8 cellular contexts compared by ENCODE assay signal in genomic region chr2:74833418-74834233, GRCh38. TPM values are rescaled to one million over a fixed set of nuclear protein-coding genes. Genes with fewer than 3 reads are reported as not detected.
DNase-seq lines count a peak whose midpoint lies in the region; ATAC-seq and TF ChIP-seq lines count a peak whose summit lies in the region.

Gene HK2, plus strand, starts transcription at chr2:74834127. Its CDS starts 454 bp downstream, at chr2:74834581.

- peak within 1 kb of the TSS; percentile 32 for H3K4me3 ChIP-seq in CD4-positive, CD25-positive, alpha-beta regulatory T cell (ENCODE audit: low read depth, low read length)
- H3K4me3 ChIP-seq in NT2/D1 (ENCODE audit: insufficient read length, low read depth), result peak within 1 kb of the TSS; percentile 90

- peak within 1 kb of the TSS; percentile 92 to 97 (median 94) for H3K4me3 Mint-ChIP-seq in CD4-positive, CD25-positive, alpha-beta regulatory T cell
- peak within 1 kb of the TSS; percentile 89 for H3K4me3 Mint-ChIP-seq in activated CD8-positive, alpha-beta memory T cell treated with anti-CD3 and anti-CD28 coated beads, Interleukin-2, amount 10 ng/mL, durations not matched to agents 7 days and 5 days
- H3K4me3 Mint-ChIP-seq in endothelial cell (ENCODE audit: unreplicated experiment), result peak within 1 kb of the TSS; percentile 91

- H3K36me3 Mint-ChIP-seq in CD4-positive, CD25-positive, alpha-beta regulatory T cell, result no peaks in the 10 kb centered on the region
- peaks cover 12% of the 10 kb centered on the region for H3K36me3 Mint-ChIP-seq in activated CD8-positive, alpha-beta memory T cell treated with anti-CD3 and anti-CD28 coated beads, Interleukin-2, amount 10 ng/mL, durations not matched to agents 7 days and 5 days
- H3K36me3 Mint-ChIP-seq in endothelial cell (ENCODE audit: low read depth, unreplicated experiment), result peaks cover 4% of the 10 kb centered on the region

- peak; percentile 76 to 93 (median 80) for DNase-seq in CD4-positive, CD25-positive, alpha-beta regulatory T cell
- DNase-seq in NT2/D1 (ENCODE audit: low read depth, low spot score) (peak; percentile 83), endothelial cell (ENCODE audit: low spot score) (peak; percentile 82), middle frontal gyrus (ENCODE audit: extremely low spot score, low spot score) (peak; percentile 49)
- peak; percentile 88 for DNase-seq in activated CD8-positive, alpha-beta memory T cell treated with anti-CD3 and anti-CD28 coated beads, Interleukin-2, amount 10 ng/mL, durations not matched to agents 7 days and 5 days
- peak; percentile 29 to 54 for DNase-seq in stimulated activated CD8-positive, alpha-beta memory T cell treated with anti-CD3 and anti-CD28 coated beads, Interleukin-4, amount 100 ng/mL, for 1 hour (ENCODE audit: low read depth in 2 of 2, low spot score in 1 of 2)

- H3K27ac Mint-ChIP-seq in CD4-positive, CD25-positive, alpha-beta regulatory T cell, result peak within 1 kb of the TSS; percentile 16 to 87 (median 37)
- H3K27ac Mint-ChIP-seq in activated CD8-positive, alpha-beta memory T cell treated with anti-CD3 and anti-CD28 coated beads, Interleukin-2, amount 10 ng/mL, durations not matched to agents 7 days and 5 days, result peak within 1 kb of the TSS; percentile 91
- H3K27ac Mint-ChIP-seq in endothelial cell (ENCODE audit: unreplicated experiment), result peak within 1 kb of the TSS; percentile 82

- H3K4me1 Mint-ChIP-seq in CD4-positive, CD25-positive, alpha-beta regulatory T cell, result peaks cover 8 to 35% (median 29%) of the 10 kb centered on the region in 4 donors
- peaks cover 46% of the 10 kb centered on the region for H3K4me1 Mint-ChIP-seq in activated CD8-positive, alpha-beta memory T cell treated with anti-CD3 and anti-CD28 coated beads, Interleukin-2, amount 10 ng/mL, durations not matched to agents 7 days and 5 days
- peaks cover 33% of the 10 kb centered on the region for H3K4me1 Mint-ChIP-seq in endothelial cell (ENCODE audit: unreplicated experiment)

- H3K27ac ChIP-seq in CD4-positive, CD25-positive, alpha-beta regulatory T cell (ENCODE audit: insufficient read depth, low read length, poor library complexity, severe bottlenecking), result peak within 1 kb of the TSS; percentile 55

- no peaks in the 10 kb centered on the region for H3K9me3 ChIP-seq in CD4-positive, CD25-positive, alpha-beta regulatory T cell (ENCODE audit: control insufficient read depth in 2 of 2, low read length in 2 of 2)
- no peaks in the 10 kb centered on the region for H3K9me3 ChIP-seq in NT2/D1 (ENCODE audit: insufficient read depth, low read length)

- no peaks in the 10 kb centered on the region for H3K36me3 ChIP-seq in CD4-positive, CD25-positive, alpha-beta regulatory T cell (ENCODE audit: control insufficient read depth, insufficient read depth, low read length)
- no peaks in the 10 kb centered on the region for H3K36me3 ChIP-seq in NT2/D1 (ENCODE audit: insufficient read depth, insufficient read length, low read length)

- peaks cover 32% of the 10 kb centered on the region for H3K4me1 ChIP-seq in CD4-positive, CD25-positive, alpha-beta regulatory T cell (ENCODE audit: control insufficient read depth, insufficient read depth, low read length, poor library complexity, severe bottlenecking)
- peaks cover 8% of the 10 kb centered on the region for H3K4me1 ChIP-seq in NT2/D1 (ENCODE audit: insufficient read depth, insufficient read length)

- H3K9ac ChIP-seq in NT2/D1 (ENCODE audit: insufficient read length, low read depth), result peak within 1 kb of the TSS; percentile 95

- H3K9me3 Mint-ChIP-seq in CD4-positive, CD25-positive, alpha-beta regulatory T cell, result peaks cover 0 to 1% (median 0%) of the 10 kb centered on the region in 7 donors
- H3K9me3 Mint-ChIP-seq in activated CD8-positive, alpha-beta memory T cell treated with anti-CD3 and anti-CD28 coated beads, Interleukin-2, amount 10 ng/mL, durations not matched to agents 7 days and 5 days (ENCODE audit: low read depth), result no peaks in the 10 kb centered on the region
- no peaks in the 10 kb centered on the region for H3K9me3 Mint-ChIP-seq in endothelial cell (ENCODE audit: unreplicated experiment)

- TF ChIP-seq CTCF in endothelial cell (IDR thresholded peaks at IDR 0.05; ENCODE audit: unreplicated experiment), result no peak

- peak; percentile 85 to 87 for ATAC-seq in CD4-positive, CD25-positive, alpha-beta regulatory T cell (ENCODE audit: low read depth in 2 of 2)
- ATAC-seq in GM19324 (IDR thresholded peaks at IDR 0.05; ENCODE audit: low FRiP score, unreplicated experiment), result peak; percentile 84
- peak; percentile 78 for ATAC-seq in HG03457 (IDR thresholded peaks at IDR 0.05; ENCODE audit: unreplicated experiment)
- peak; percentile 92 for ATAC-seq in activated CD8-positive, alpha-beta memory T cell treated with anti-CD3 and anti-CD28 coated beads, Interleukin-2, amount 10 ng/mL, durations not matched to agents 7 days and 5 days

- no peaks in the 10 kb centered on the region for H3K27me3 ChIP-seq in CD4-positive, CD25-positive, alpha-beta regulatory T cell (ENCODE audit: control insufficient read depth, insufficient read depth, low read length)
- no peaks in the 10 kb centered on the region for H3K27me3 ChIP-seq in NT2/D1 (ENCODE audit: insufficient read depth, insufficient read length)

- CTCF ChIA-PET in activated CD8-positive, alpha-beta memory T cell treated with anti-CD3 and anti-CD28 coated beads, Interleukin-2, amount 10 ng/mL, durations not matched to agents 7 days and 5 days (lab: Charles Lee), result interaction anchor here (1.2 to 10.7 kb wide), 6 partner anchors 10 to 143 kb away, joined by 3 to 71 read pairs (median 6); no protein-coding TSS in a partner anchor

- peaks cover 5% of the 10 kb centered on the region for H3K27me3 Mint-ChIP-seq in CD4-positive, CD25-positive, alpha-beta regulatory T cell
- H3K27me3 Mint-ChIP-seq in activated CD8-positive, alpha-beta memory T cell treated with anti-CD3 and anti-CD28 coated beads, Interleukin-2, amount 10 ng/mL, durations not matched to agents 7 days and 5 days, result peaks cover 10% of the 10 kb centered on the region
- H3K27me3 Mint-ChIP-seq in endothelial cell (ENCODE audit: unreplicated experiment), result peaks cover 12% of the 10 kb centered on the region

RNA-seq across cellular contexts. Expression of gene HK2, which starts in this region (rescaled TPM):
- total RNA-seq in CD4-positive, CD25-positive, alpha-beta regulatory T cell, result 11.4 TPM
- 1 to 10 TPM; 2.7 to 5.6 (median 4.1) TPM for polyA plus RNA-seq in CD4-positive, CD25-positive, alpha-beta regulatory T cell
- 10 to 100 TPM; 32.2 to 45.8 TPM for total RNA-seq in activated CD8-positive, alpha-beta memory T cell treated with anti-CD3 and anti-CD28 coated beads, Interleukin-2, amount 10 ng/mL, durations not matched to agents 7 days and 5 days
- total RNA-seq in endothelial cell (ENCODE audit: unreplicated experiment), result 23.2 TPM

Comparison
In these comparisons a context has a peak if more than half of its experiments do, and no peak if none do; other contexts are left out.
1. Peak in every context shown above with its lines: DNase-seq, ATAC-seq, H3K4me3 ChIP-seq and H3K27ac ChIP-seq.
2. H3K27ac Mint-ChIP-seq: peak in every context shown above with its lines; median percentile 91 in activated CD8-positive, alpha-beta memory T cell treated with anti-CD3 and anti-CD28 coated beads, Interleukin-2, amount 10 ng/mL, durations not matched to agents 7 days and 5 days; 82 in endothelial cell; 37 in CD4-positive, CD25-positive, alpha-beta regulatory T cell.